2 cellular contexts compared by ENCODE assay signal in genomic region chr12:116202433-116202832, GRCh38.
TF ChIP-seq lines count a peak whose summit lies in the region.

No MANE protein-coding gene starts in this region.

TF ChIP-seq in HEK293, 187 proteins besides CTCF, POLR2A, EP300 and RAD21:
- no peak for TF ChIP-seq ZNF350 (tag by site-specific recombination; IDR thresholded peaks at IDR 0.05)
- TF ChIP-seq, protein P1, sequence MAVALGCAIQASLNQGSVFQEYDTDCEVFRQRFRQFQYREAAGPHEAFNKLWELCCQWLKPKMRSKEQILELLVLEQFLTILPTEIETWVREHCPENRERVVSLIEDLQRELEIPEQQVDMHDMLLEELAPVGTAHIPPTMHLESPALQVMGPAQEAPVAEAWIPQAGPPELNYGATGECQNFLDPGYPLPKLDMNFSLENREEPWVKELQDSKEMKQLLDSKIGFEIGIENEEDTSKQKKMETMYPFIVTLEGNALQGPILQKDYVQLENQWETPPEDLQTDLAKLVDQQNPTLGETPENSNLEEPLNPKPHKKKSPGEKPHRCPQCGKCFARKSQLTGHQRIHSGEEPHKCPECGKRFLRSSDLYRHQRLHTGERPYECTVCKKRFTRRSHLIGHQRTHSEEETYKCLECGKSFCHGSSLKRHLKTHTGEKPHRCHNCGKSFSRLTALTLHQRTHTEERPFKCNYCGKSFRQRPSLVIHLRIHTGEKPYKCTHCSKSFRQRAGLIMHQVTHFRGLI (tag by site-specific recombination; IDR thresholded peaks at IDR 0.05), result no peak
- TF ChIP-seq, protein P2, sequence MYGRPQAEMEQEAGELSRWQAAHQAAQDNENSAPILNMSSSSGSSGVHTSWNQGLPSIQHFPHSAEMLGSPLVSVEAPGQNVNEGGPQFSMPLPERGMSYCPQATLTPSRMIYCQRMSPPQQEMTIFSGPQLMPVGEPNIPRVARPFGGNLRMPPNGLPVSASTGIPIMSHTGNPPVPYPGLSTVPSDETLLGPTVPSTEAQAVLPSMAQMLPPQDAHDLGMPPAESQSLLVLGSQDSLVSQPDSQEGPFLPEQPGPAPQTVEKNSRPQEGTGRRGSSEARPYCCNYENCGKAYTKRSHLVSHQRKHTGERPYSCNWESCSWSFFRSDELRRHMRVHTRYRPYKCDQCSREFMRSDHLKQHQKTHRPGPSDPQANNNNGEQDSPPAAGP (tag by site-specific recombination; IDR thresholded peaks at IDR 0.05), result no peak
- peak; percentile 60 for TF ChIP-seq ZBTB44 (tag by site-specific recombination; IDR thresholded peaks at IDR 0.05)
- no peak for TF ChIP-seq ZNF560 (tag by site-specific recombination; IDR thresholded peaks at IDR 0.05; ENCODE audit: borderline replicate concordance)
- TF ChIP-seq ZNF10 (tag by site-specific recombination; IDR thresholded peaks at IDR 0.05), result no peak
TF ChIP-seq in HEK293: peak in this region for 1.

TF ChIP-seq in HepG2, 621 proteins besides CTCF, POLR2A, EP300 and RAD21:
- TF ChIP-seq CCDC6 (CRISPR knock-in tag; IDR thresholded peaks at IDR 0.05) (no peak), ZSCAN30 (CRISPR knock-in tag; IDR thresholded peaks at IDR 0.05) (no peak), RFXANK (CRISPR knock-in tag; IDR thresholded peaks at IDR 0.05) (no peak), MLX (CRISPR knock-in tag; IDR thresholded peaks at IDR 0.05) (no peak)
